ENCODE assay signal across 12 cellular contexts in the genomic region with DNA sequence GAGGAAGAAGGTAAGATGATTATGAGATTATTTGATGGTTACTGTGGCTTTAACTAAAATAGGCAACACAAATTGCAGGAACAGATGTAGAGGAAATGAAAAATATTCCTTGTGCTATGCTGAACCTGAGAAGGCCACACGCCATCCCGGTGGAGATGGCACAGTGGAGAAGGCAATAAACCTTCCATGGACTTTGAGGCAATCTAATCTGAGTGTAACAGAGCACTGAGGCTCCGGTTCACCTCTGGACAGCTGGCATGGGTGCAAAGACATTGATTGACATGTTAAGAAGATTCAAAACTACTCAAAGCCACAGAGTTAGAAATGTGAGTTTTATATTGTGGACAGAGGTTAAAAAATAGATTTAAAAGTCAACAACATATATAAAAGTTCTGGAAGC.
"Had no signal": no experiment of that assay in that cellular context is flagged by ENCODE, and none has a peak within 500 bp of the region (broad histone marks: within the 10 kb centered on the region; RNA-seq: fewer than 3 reads in every experiment).

No MANE protein-coding gene starts in this region.

- H3K4me3 Mint-ChIP-seq: activated CD4-positive, alpha-beta memory T cell treated with anti-CD3 and anti-CD28 coated beads, Interleukin-2, amount 10 ng/mL, durations not matched to agents 7 days and 5 days; endodermal cell; mesothelial cell of epicardium; stimulated activated memory B cell treated with anti-CD40 and anti-IgM and Interleukin-4, amounts not matched to agents 10 μg/mL and 1 μg/mL and 100 μg/mL, for 72 hours had no signal

- ATAC-seq: activated CD4-positive, CD25-positive, alpha-beta regulatory T cell treated with anti-CD3 and anti-CD28 coated beads, Interleukin-2, amount 50 U/mL, for 24 hours; right cardiac atrium; stimulated activated memory B cell treated with anti-CD40 and anti-IgM and Interleukin-4, amounts not matched to agents 10 μg/mL and 1 μg/mL and 100 μg/mL, for 72 hours had no signal

- H3K36me3 Mint-ChIP-seq: mesothelial cell of epicardium; stimulated activated memory B cell treated with anti-CD40 and anti-IgM and Interleukin-4, amounts not matched to agents 10 μg/mL and 1 μg/mL and 100 μg/mL, for 72 hours had no signal

- H3K9me3 Mint-ChIP-seq: activated CD4-positive, alpha-beta memory T cell treated with anti-CD3 and anti-CD28 coated beads, Interleukin-2, amount 10 ng/mL, durations not matched to agents 7 days and 5 days had no signal

- DNase-seq: activated CD4-positive, alpha-beta memory T cell treated with anti-CD3 and anti-CD28 coated beads, Interleukin-2, amount 10 ng/mL, durations not matched to agents 7 days and 5 days; activated naive CD4-positive, alpha-beta T cell treated with Interleukin-2 at 50 U/mL for 16 hours; brain microvascular endothelial cell; dermis blood vessel endothelial cell; endodermal cell; erythroblast; kidney; right cardiac atrium had no signal

- H3K4me1 Mint-ChIP-seq: stimulated activated memory B cell treated with anti-CD40 and anti-IgM and Interleukin-4, amounts not matched to agents 10 μg/mL and 1 μg/mL and 100 μg/mL, for 72 hours had no signal

- H3K27ac Mint-ChIP-seq: activated CD4-positive, alpha-beta memory T cell treated with anti-CD3 and anti-CD28 coated beads, Interleukin-2, amount 10 ng/mL, durations not matched to agents 7 days and 5 days; endodermal cell; mesothelial cell of epicardium; progenitor cell of endocrine pancreas; stimulated activated memory B cell treated with anti-CD40 and anti-IgM and Interleukin-4, amounts not matched to agents 10 μg/mL and 1 μg/mL and 100 μg/mL, for 72 hours had no signal

- H3K27me3 Mint-ChIP-seq: stimulated activated memory B cell treated with anti-CD40 and anti-IgM and Interleukin-4, amounts not matched to agents 10 μg/mL and 1 μg/mL and 100 μg/mL, for 72 hours had no signal
